In genomic region chr4:180827193-180827592, GRCh38 we compare ENCODE assay signal across 9 cellular contexts.
DNase-seq lines count a peak whose midpoint lies in the region; ATAC-seq and TF ChIP-seq lines count a peak whose summit lies in the region.
"Had no signal": no experiment of that assay in that cellular context is flagged by ENCODE, and none has a peak within 500 bp of the region (broad histone marks: within the 10 kb centered on the region; RNA-seq: fewer than 3 reads in every experiment).

No MANE protein-coding gene starts in this region.

- DNase-seq in HCEC 1CT (peak; percentile 1), WTC11 (ENCODE audit: low spot score) (no peak), right atrium auricular region (ENCODE audit: low spot score) (no peak), activated gamma-delta T cell (lab: John Stamatoyannopoulos, UW) (no peak)
- DNase-seq in activated CD4-positive, alpha-beta T cell treated with anti-CD3 and anti-CD28 coated beads for 1 hour = no peak
- DNase-seq in activated T-cell treated with anti-CD3 and anti-CD28 coated beads, Interleukin-2, amount 50 U/mL, for 72 hours = no peak
- DNase-seq: stimulated activated CD4-positive, alpha-beta T cell treated with anti-CD3 and anti-CD28 coated beads, Interleukin-2, amount 100 ng/mL, for 48 hours had no signal

- H3K4me3 Mint-ChIP-seq in WTC11 = no peak overlapping the region
- no peak overlapping the region for H3K4me3 Mint-ChIP-seq in activated T-cell treated with anti-CD3 and anti-CD28 coated beads, Interleukin-2, amount 50 U/mL, for 72 hours

- POLR2A ChIA-PET in WTC11 (lab: Charles Lee) = no interaction called here

- CTCF ChIA-PET in WTC11 (lab: Charles Lee) = interaction anchor here (1.0 to 1.8 kb wide), 2 partner anchors 48 to 126 kb away, joined by 4 read pairs; no protein-coding TSS in a partner anchor

- TF ChIP-seq CTCF in WTC11 (IDR thresholded peaks at IDR 0.05) (no peak), right atrium auricular region (IDR thresholded peaks at IDR 0.05) (no peak)

- H3K36me3 ChIP-seq in right atrium auricular region (no peaks in the 10 kb centered on the region), skeletal muscle satellite cell (ENCODE audit: insufficient read depth, low read length) (no peaks in the 10 kb centered on the region)

- H3K4me2 ChIP-seq in skeletal muscle satellite cell (ENCODE audit: low read length) = peak overlapping the region; percentile 87

- H3K4me1 ChIP-seq in right atrium auricular region = no peaks in the 10 kb centered on the region
- peaks cover 11% of the 10 kb centered on the region for H3K4me1 ChIP-seq in skeletal muscle satellite cell (ENCODE audit: control insufficient read depth, insufficient read depth, low read length)

- H3K27me3 Mint-ChIP-seq in WTC11 (ENCODE audit: low read depth) = no peaks in the 10 kb centered on the region; the same call in 1 of the 2 replicates
- peaks cover 6% of the 10 kb centered on the region for H3K27me3 Mint-ChIP-seq in activated T-cell treated with anti-CD3 and anti-CD28 coated beads, Interleukin-2, amount 50 U/mL, for 72 hours (ENCODE audit: low read depth)

- H3K9me3 ChIP-seq in right atrium auricular region (no peaks in the 10 kb centered on the region), skeletal muscle satellite cell (replicated peaks; ENCODE audit: low read length) (no peaks in the 10 kb centered on the region)

- H3K27ac ChIP-seq in right atrium auricular region = no peak overlapping the region

- H3K9ac ChIP-seq in skeletal muscle satellite cell (ENCODE audit: low read depth, low read length) = peak overlapping the region; percentile 59

- H3K36me3 Mint-ChIP-seq in WTC11 = peaks cover 2% of the 10 kb centered on the region
- peaks cover 0 to 1% of the 10 kb centered on the region in 2 donors for H3K36me3 Mint-ChIP-seq in activated T-cell treated with anti-CD3 and anti-CD28 coated beads, Interleukin-2, amount 50 U/mL, for 72 hours (ENCODE audit: insufficient read depth in 2 of 2)

- ATAC-seq in WTC11 = 0 out of 2 replicates have a peak, but pooled peaks have one; percentile 26
- ATAC-seq in HG03378 (IDR thresholded peaks at IDR 0.05; ENCODE audit: unreplicated experiment) = no peak
- no peak for ATAC-seq in activated T-cell treated with anti-CD3 and anti-CD28 coated beads, Interleukin-2, amount 50 U/mL, for 72 hours (replicated peaks in 1 of 2)

- H3K27me3 ChIP-seq in right atrium auricular region = no peaks in the 10 kb centered on the region
- H3K27me3 ChIP-seq in skeletal muscle satellite cell (ENCODE audit: control insufficient read depth, insufficient read depth, low read length) = no peaks in the 10 kb centered on the region

- H3K4me1 Mint-ChIP-seq in WTC11 = peaks cover 27% of the 10 kb centered on the region
- no peaks in the 10 kb centered on the region for H3K4me1 Mint-ChIP-seq in activated T-cell treated with anti-CD3 and anti-CD28 coated beads, Interleukin-2, amount 50 U/mL, for 72 hours (ENCODE audit: low read depth)

- peak overlapping the region; percentile 73; the same call in 1 of the 2 replicates for H3K27ac Mint-ChIP-seq in WTC11
- no peak overlapping the region for H3K27ac Mint-ChIP-seq in activated T-cell treated with anti-CD3 and anti-CD28 coated beads, Interleukin-2, amount 50 U/mL, for 72 hours

- peaks cover 15% of the 10 kb centered on the region for H3K9me3 Mint-ChIP-seq in WTC11
- H3K9me3 Mint-ChIP-seq in activated T-cell treated with anti-CD3 and anti-CD28 coated beads, Interleukin-2, amount 50 U/mL, for 72 hours = peaks cover 0 to 3% of the 10 kb centered on the region in 2 donors

- peak overlapping the region; percentile 34 to 39 for H3K4me3 ChIP-seq in right atrium auricular region
- H3K4me3 ChIP-seq in skeletal muscle satellite cell (ENCODE audit: low read length) = peak overlapping the region; percentile 73

TF ChIP-seq in WTC11, 78 proteins besides CTCF, POLR2A, EP300 and RAD21:
- no peak for TF ChIP-seq FOXK1 (CRISPR knock-in tag; IDR thresholded peaks at IDR 0.05)
- TF ChIP-seq TEAD1 (CRISPR knock-in tag; IDR thresholded peaks at IDR 0.05) = no peak
- no peak for TF ChIP-seq EMX1 (CRISPR knock-in tag; IDR thresholded peaks at IDR 0.05)
- no peak for TF ChIP-seq ATF2 (CRISPR knock-in tag; IDR thresholded peaks at IDR 0.05; ENCODE audit: borderline replicate concordance, low read depth)
- no peak for TF ChIP-seq ATF1 (CRISPR knock-in tag; IDR thresholded peaks at IDR 0.05)
- no peak for TF ChIP-seq FOXP1 (CRISPR knock-in tag; IDR thresholded peaks at IDR 0.05; ENCODE audit: borderline replicate concordance)
- no peak for TF ChIP-seq SOX15 (CRISPR knock-in tag; IDR thresholded peaks at IDR 0.05)
- TF ChIP-seq MYBL2 (CRISPR knock-in tag; IDR thresholded peaks at IDR 0.05) = no peak
- no peak for TF ChIP-seq ZNF219 (CRISPR knock-in tag; IDR thresholded peaks at IDR 0.05; ENCODE audit: borderline replicate concordance)
- no peak for TF ChIP-seq ZMAT4 (CRISPR knock-in tag; IDR thresholded peaks at IDR 0.05)
- TF ChIP-seq ZNF671 (CRISPR knock-in tag; IDR thresholded peaks at IDR 0.05) = no peak
